18 cellular contexts compared by ENCODE assay signal in genomic region chr13:110408286-110408685, GRCh38.
DNase-seq lines count a peak whose midpoint lies in the region; ATAC-seq and TF ChIP-seq lines count a peak whose summit lies in the region.
"Had no signal": no experiment of that assay in that cellular context is flagged by ENCODE, and none has a peak within 500 bp of the region (broad histone marks: within the 10 kb centered on the region; RNA-seq: fewer than 3 reads in every experiment).

No MANE protein-coding gene starts in this region.

- no peak overlapping the region for H3K9ac ChIP-seq in BLaER1

- ATAC-seq in gastrocnemius medialis (no peak), HG03175 (IDR thresholded peaks at IDR 0.05; ENCODE audit: unreplicated experiment) (no peak)
- ATAC-seq: activated CD4-positive, alpha-beta T cell treated with anti-CD3 and anti-CD28 coated beads for 36 hours; mucosa of descending colon had no signal

- H3K36me3 ChIP-seq in BLaER1 (no peaks in the 10 kb centered on the region), SJCRH30 (peaks cover 5% of the 10 kb centered on the region; the same call in 1 of the 2 replicates), gastrocnemius medialis (no peaks in the 10 kb centered on the region), testis (ENCODE audit: low read depth, missing control alignments) (no peaks in the 10 kb centered on the region)
- H3K36me3 ChIP-seq: breast epithelium, ovary had no signal

- intact Hi-C loops in gastrocnemius medialis (cut with DNase I; ENCODE audit: low total_unique reads) (no loop called here), testis (cut with DNase I; ENCODE audit: low total_unique reads) (loop anchor here (10.0 kb wide), 1 partner anchor 63 kb away; no protein-coding TSS in a partner anchor)

- no peak overlapping the region for H3K27ac Mint-ChIP-seq in activated T-cell treated with anti-CD3 and anti-CD28 coated beads, Interleukin-2, amount 50 U/mL, for 24 hours
- H3K27ac Mint-ChIP-seq: activated CD4-positive, alpha-beta T cell treated with anti-CD3 and anti-CD28 coated beads for 36 hours; immature natural killer cell had no signal

- no peak overlapping the region for H3K27ac ChIP-seq in BLaER1
- H3K27ac ChIP-seq in SJCRH30 = peak overlapping the region; percentile 8; the same call in 1 of the 2 replicates
- peak overlapping the region; percentile 60 to 64 (median 64) for H3K27ac ChIP-seq in gastrocnemius medialis
- H3K27ac ChIP-seq in testis = peak overlapping the region in 1 of 2 donors; percentile 10

- no peak for DNase-seq in SJCRH30
- peak; percentile 55 for DNase-seq in glomerular visceral epithelial cell (ENCODE audit: extremely low spot score)
- no peak for DNase-seq in gastrocnemius medialis
- DNase-seq in activated T-cell treated with anti-CD3 and anti-CD28 coated beads, Interleukin-2, amount 50 U/mL, for 24 hours = no peak
- DNase-seq in NCI-H2029 treated with DMSO at 0.1 percent for 48 hours (lab: John Stamatoyannopoulos, UW) = no peak
- no peak for DNase-seq in testis
- DNase-seq: activated CD4-positive, alpha-beta T cell treated with anti-CD3 and anti-CD28 coated beads for 36 hours; activated naive CD4-positive, alpha-beta T cell treated with anti-CD3 and anti-CD28 coated beads, Interleukin-2, amount 50 U/mL, for 16 hours; Caco-2; GDM1; immature natural killer cell; mucosa of descending colon; NCI-H187 treated with DMSO at 0.1 percent for 48 hours; NCI-H526; ovary had no signal

- peaks cover 96% of the 10 kb centered on the region for H3K27me3 Mint-ChIP-seq in activated T-cell treated with anti-CD3 and anti-CD28 coated beads, Interleukin-2, amount 50 U/mL, for 24 hours

- H3K4me1 ChIP-seq in BLaER1 (peaks cover 52% of the 10 kb centered on the region), SJCRH30 (peaks cover 46% of the 10 kb centered on the region), gastrocnemius medialis (peaks cover 40 to 50% of the 10 kb centered on the region in 2 donors), testis (peaks cover 23% of the 10 kb centered on the region)
- H3K4me1 ChIP-seq: breast epithelium had no signal

- H3K27me3 ChIP-seq in BLaER1 = no peaks in the 10 kb centered on the region
- H3K27me3 ChIP-seq in SJCRH30 = no peaks in the 10 kb centered on the region
- H3K27me3 ChIP-seq in gastrocnemius medialis = no peaks in the 10 kb centered on the region
- H3K27me3 ChIP-seq in testis = no peaks in the 10 kb centered on the region
- H3K27me3 ChIP-seq: breast epithelium, ovary had no signal

- H3K36me3 Mint-ChIP-seq in activated T-cell treated with anti-CD3 and anti-CD28 coated beads, Interleukin-2, amount 50 U/mL, for 24 hours (ENCODE audit: low read depth) = no peaks in the 10 kb centered on the region
- H3K36me3 Mint-ChIP-seq: immature natural killer cell had no signal

- 82 to 93% methylated on average over 12 of the region's 12 CpGs for WGBS in testis, 2 donors

- peak overlapping the region; percentile 52 for H3K4me2 ChIP-seq in BLaER1

- TF ChIP-seq POLR2A in gastrocnemius medialis (IDR thresholded peaks at IDR 0.05) (no peak), testis (IDR thresholded peaks at IDR 0.05) (no peak)

- H3K4me3 Mint-ChIP-seq in activated T-cell treated with anti-CD3 and anti-CD28 coated beads, Interleukin-2, amount 50 U/mL, for 24 hours = no peak overlapping the region
- H3K4me3 Mint-ChIP-seq: activated CD4-positive, alpha-beta T cell treated with anti-CD3 and anti-CD28 coated beads for 36 hours; immature natural killer cell had no signal

- H3K9me3 Mint-ChIP-seq in activated T-cell treated with anti-CD3 and anti-CD28 coated beads, Interleukin-2, amount 50 U/mL, for 24 hours = no peaks in the 10 kb centered on the region
- H3K9me3 Mint-ChIP-seq: immature natural killer cell had no signal

- H3K9me3 ChIP-seq in BLaER1 (no peaks in the 10 kb centered on the region), SJCRH30 (replicated peaks) (no peaks in the 10 kb centered on the region), gastrocnemius medialis (no peaks in the 10 kb centered on the region), testis (no peaks in the 10 kb centered on the region)
- H3K9me3 ChIP-seq: breast epithelium, Caco-2, mucosa of descending colon, ovary had no signal

- H3K4me3 ChIP-seq in BLaER1 (no peak overlapping the region), SJCRH30 (no peak overlapping the region), gastrocnemius medialis (no peak overlapping the region), testis (no peak overlapping the region)
- H3K4me3 ChIP-seq: breast epithelium, mucosa of descending colon, ovary had no signal

- TF ChIP-seq CTCF in gastrocnemius medialis (IDR thresholded peaks at IDR 0.05 in 4 of 5, conservative IDR thresholded peaks at IDR 0.05 in 1 of 5) (no peak), testis (IDR thresholded peaks at IDR 0.05) (no peak)

- in situ Hi-C loops in gastrocnemius medialis (cut with MboI; ENCODE audit: low sequenced_read_pairs in 4 of 4) = loop anchor here in 2 of 4 donors (5.0 to 25.0 kb wide), 2 partner anchors 171 to 186 kb away; no protein-coding TSS in a partner anchor

- no peaks in the 10 kb centered on the region for H4K20me1 ChIP-seq in BLaER1

- H3K4me1 Mint-ChIP-seq in activated T-cell treated with anti-CD3 and anti-CD28 coated beads, Interleukin-2, amount 50 U/mL, for 24 hours (ENCODE audit: low read depth) = peaks cover 12% of the 10 kb centered on the region
- H3K4me1 Mint-ChIP-seq: immature natural killer cell had no signal
